In genomic region chr4:56186808-56187523, GRCh38 we compare ENCODE assay signal across 26 cellular contexts.
DNase-seq lines count a peak whose midpoint lies in the region; ATAC-seq, FAIRE-seq and TF ChIP-seq lines count a peak whose summit lies in the region.
"Had no signal": no experiment of that assay in that cellular context is flagged by ENCODE, and none has a peak within 500 bp of the region (broad histone marks: within the 10 kb centered on the region; RNA-seq: fewer than 3 reads in every experiment).

No MANE protein-coding gene starts in this region.

- no TSS peak for BruUV-seq in HepG2 (replicated peaks; lab: Mats Ljungman, UMichigan)

- no peak overlapping the region for H3K4me3 Mint-ChIP-seq in T-helper 17 cell
- H3K4me3 Mint-ChIP-seq: activated CD4-positive, alpha-beta T cell treated with anti-CD3 and anti-CD28 coated beads, Interleukin-2, amount 10 ng/mL, durations not matched to agents 24 days and 14 days; activated naive CD8-positive, alpha-beta T cell treated with anti-CD3 and anti-CD28 coated beads, Interleukin-2, amount 50 U/mL, for 24 hours; CD8-positive, alpha-beta memory T cell; central memory CD8-positive, alpha-beta T cell; naive thymus-derived CD4-positive, alpha-beta T cell; stimulated activated naive CD8-positive, alpha-beta T cell treated with anti-CD3 and anti-CD28 coated beads, Interleukin-15, amount 100 ng/mL, for 72 hours had no signal

- H3K79me2 ChIP-seq in HepG2 (ENCODE audit: insufficient read depth, low read length): no peaks in the 10 kb centered on the region

- ATAC-seq in HepG2 (no peak), right lobe of liver (no peak), T-helper 17 cell (no peak)
- ATAC-seq: activated naive CD8-positive, alpha-beta T cell treated with anti-CD3 and anti-CD28 coated beads, Interleukin-2, amount 50 U/mL, for 24 hours; gastrocnemius medialis; left lobe of liver; naive thymus-derived CD4-positive, alpha-beta T cell; Right ventricle myocardium inferior; stimulated activated naive CD8-positive, alpha-beta T cell treated with anti-CD3 and anti-CD28 coated beads, Interleukin-15, amount 100 ng/mL, for 72 hours had no signal

- intact Hi-C loops in HepG2 (cut with micrococcal nuclease; ENCODE audit: unreplicated experiment) (no loop called here), right lobe of liver (cut with DNase I) (no loop called here)

- H3K4me2 ChIP-seq in HepG2 (ENCODE audit: low read depth, low read length): no peak overlapping the region
- H3K4me2 ChIP-seq: PC-9 had no signal

- no peak overlapping the region for H2AFZ ChIP-seq in HepG2 (ENCODE audit: low read length)
- H2AFZ ChIP-seq: PC-9 had no signal

- H3K4me3 ChIP-seq in HepG2 (replicated peaks in 1 of 3; ENCODE audit: insufficient read depth in 1 of 3, low read depth in 2 of 3, low read length in 3 of 3) (no peak overlapping the region), right lobe of liver (no peak overlapping the region)
- H3K4me3 ChIP-seq: gastrocnemius medialis, PC-9 had no signal

- no peaks in the 10 kb centered on the region for H3K27me3 ChIP-seq in HepG2 (ENCODE audit: control insufficient read depth in 1 of 2, insufficient read depth in 2 of 2, low read length in 2 of 2)
- no peaks in the 10 kb centered on the region for H3K27me3 ChIP-seq in right lobe of liver
- H3K27me3 ChIP-seq: BE2C, gastrocnemius medialis had no signal

- CTCF ChIA-PET in HepG2 (lab: Yijun Ruan, JAX; ENCODE audit: low intra/inter-chr PET ratio, low total read pairs): no interaction called here

- POLR2A ChIA-PET in HepG2 (lab: Yijun Ruan, JAX): no interaction called here

- no peak overlapping the region for H3K27ac Mint-ChIP-seq in T-helper 17 cell
- H3K27ac Mint-ChIP-seq: activated CD4-positive, alpha-beta T cell treated with anti-CD3 and anti-CD28 coated beads, Interleukin-2, amount 10 ng/mL, durations not matched to agents 24 days and 14 days; activated naive CD8-positive, alpha-beta T cell treated with anti-CD3 and anti-CD28 coated beads, Interleukin-2, amount 50 U/mL, for 24 hours; CD8-positive, alpha-beta memory T cell; naive thymus-derived CD4-positive, alpha-beta T cell; stimulated activated naive CD8-positive, alpha-beta T cell treated with anti-CD3 and anti-CD28 coated beads, Interleukin-15, amount 100 ng/mL, for 72 hours had no signal

- TF ChIP-seq RAD21 in HepG2 (CRISPR knock-in tag; IDR thresholded peaks at IDR 0.05): no peak

- H3K36me3 ChIP-seq in HepG2 (replicated peaks in 1 of 2; ENCODE audit: control insufficient read depth in 1 of 2, insufficient read depth in 2 of 2, low read length in 2 of 2) (no peaks in the 10 kb centered on the region), right lobe of liver (no peaks in the 10 kb centered on the region)
- H3K36me3 ChIP-seq: gastrocnemius medialis had no signal

- no peak for TF ChIP-seq CTCF in HepG2 (CRISPR knock-in tag; IDR thresholded peaks at IDR 0.05)
- TF ChIP-seq CTCF in right lobe of liver (IDR thresholded peaks at IDR 0.05): no peak

- no peaks in the 10 kb centered on the region for H4K20me1 ChIP-seq in HepG2 (ENCODE audit: insufficient read depth, low read length)

- no peak for TF ChIP-seq EP300 in HepG2 (IDR thresholded peaks at IDR 0.05; ENCODE audit: low read depth in 2 of 2, low read length in 2 of 2)
- TF ChIP-seq EP300 in HepG2 (CRISPR knock-in tag; IDR thresholded peaks at IDR 0.05; ENCODE audit: borderline replicate concordance): no peak

- H3K27ac ChIP-seq in HepG2 (ENCODE audit: extremely low read length, insufficient read depth, low read length): no peak overlapping the region
- H3K27ac ChIP-seq in right lobe of liver: no peak overlapping the region
- H3K27ac ChIP-seq: gastrocnemius medialis, PC-9 had no signal

- DNase-seq in HepG2 (ENCODE audit: low spot score): no peak
- no peak for DNase-seq in right lobe of liver
- DNase-seq in NCI-H69 (lab: John Stamatoyannopoulos, UW): peak; percentile 19
- DNase-seq in left kidney (ENCODE audit: low read depth, low spot score): peak; percentile 84
- no peak for DNase-seq in NCI-H2081 treated with DMSO at 0.1 percent for 48 hours (lab: John Stamatoyannopoulos, UW)
- DNase-seq in T-helper 17 cell: no peak
- DNase-seq in cerebellar nuclear complex (lab: John Stamatoyannopoulos, UW): no peak
- DNase-seq: activated CD4-positive, alpha-beta T cell treated with anti-CD3 and anti-CD28 coated beads, Interleukin-2, amount 10 ng/mL, durations not matched to agents 24 days and 14 days; activated naive CD8-positive, alpha-beta T cell treated with anti-CD3 and anti-CD28 coated beads, Interleukin-2, amount 50 U/mL, for 24 hours; activated T-cell treated with anti-CD3 and anti-CD28 coated beads, Interleukin-2, amount 50 U/mL, for 1 hour; BE2C; CD8-positive, alpha-beta memory T cell; DMS53; gastrocnemius medialis; hippocampal formation; naive thymus-derived CD4-positive, alpha-beta T cell; NCI-H1930; NK-92 treated with Interleukin-12 subunit alpha and Interleukin-12 subunit beta, amount 100 ng/mL, for 24 hours; PC-9; stimulated activated CD8-positive, alpha-beta memory T cell treated with anti-CD3 and anti-CD28 coated beads, Interleukin-4, amount 100 ng/mL, for 48 hours; stimulated activated naive CD8-positive, alpha-beta T cell treated with anti-CD3 and anti-CD28 coated beads, Interleukin-15, amount 100 ng/mL, for 72 hours; T-helper 9 cell; WERI-Rb-1 had no signal

- peaks cover 23% of the 10 kb centered on the region for H3K27me3 Mint-ChIP-seq in T-helper 17 cell
- H3K27me3 Mint-ChIP-seq: activated CD4-positive, alpha-beta T cell treated with anti-CD3 and anti-CD28 coated beads, Interleukin-2, amount 10 ng/mL, durations not matched to agents 24 days and 14 days had no signal

- no peak for FAIRE-seq in HepG2 (lab: Jason Lieb, UNC)

- 90% methylated on average over 9 of the region's 9 CpGs for WGBS in HepG2 (ENCODE audit: low lambda C conversion rate)
- 50% methylated on average over 8 of the region's 9 CpGs for WGBS in right lobe of liver (ENCODE audit: insufficient coverage, low coverage, low lambda C conversion rate, missing lambda C conversion rate)

- peaks cover 4% of the 10 kb centered on the region for H3K4me1 Mint-ChIP-seq in T-helper 17 cell
- H3K4me1 Mint-ChIP-seq: CD8-positive, alpha-beta memory T cell; central memory CD8-positive, alpha-beta T cell had no signal

- H3K4me1 ChIP-seq in HepG2 (ENCODE audit: insufficient read depth, low read length) (peaks cover 11% of the 10 kb centered on the region), right lobe of liver (no peaks in the 10 kb centered on the region)
- H3K4me1 ChIP-seq: gastrocnemius medialis had no signal

- no peak overlapping the region for H3K9ac ChIP-seq in HepG2 (ENCODE audit: insufficient read depth, low read depth, low read length)

- H3K36me3 Mint-ChIP-seq in T-helper 17 cell (ENCODE audit: low read depth): peaks cover 2% of the 10 kb centered on the region

- in situ Hi-C loops in HepG2 (cut with HindIII; ENCODE audit: extremely low pct_ligation_motif_present, low pct_unique_long_range_greater_than_20kb): no loop called here

- H3K9me3 ChIP-seq in HepG2 (ENCODE audit: low read length): no peaks in the 10 kb centered on the region
- H3K9me3 ChIP-seq in right lobe of liver: no peaks in the 10 kb centered on the region
- H3K9me3 ChIP-seq in T-helper 17 cell (ENCODE audit: control insufficient read depth, low read length, poor library complexity, severe bottlenecking): no peaks in the 10 kb centered on the region
- H3K9me3 ChIP-seq: BE2C, gastrocnemius medialis had no signal

- TF ChIP-seq POLR2A in HepG2 (IDR thresholded peaks at IDR 0.05; ENCODE audit: insufficient read depth in 1 of 2, low read depth in 2 of 2, low read length in 2 of 2): no peak
- no peak for TF ChIP-seq POLR2A in right lobe of liver (IDR thresholded peaks at IDR 0.05)

TF ChIP-seq in HepG2, 621 proteins besides CTCF, POLR2A, EP300 and RAD21 (continues in another document):
- TF ChIP-seq ARID5B (CRISPR knock-in tag; IDR thresholded peaks at IDR 0.05) (no peak), MYC (CRISPR knock-in tag; IDR thresholded peaks at IDR 0.05; ENCODE audit: borderline replicate concordance) (no peak), NR3C1 (CRISPR knock-in tag; IDR thresholded peaks at IDR 0.05) (no peak), MATR3 (CRISPR knock-in tag; IDR thresholded peaks at IDR 0.05) (no peak), ZNF121 (CRISPR knock-in tag; IDR thresholded peaks at IDR 0.05) (0 out of 2 replicates have a peak, but pooled peaks have one; percentile 11), ZNF777 (CRISPR knock-in tag; IDR thresholded peaks at IDR 0.05) (no peak)

Comparison
In these comparisons a context has a peak if more than half of its experiments do, and no peak if none do; other contexts are left out.
1. DNase-seq: peak in NCI-H69 (single experiment) and left kidney (single experiment); none in HepG2 (single experiment), right lobe of liver (0 of 3), NCI-H2081 treated with DMSO at 0.1 percent for 48 hours (single experiment), T-helper 17 cell (0 of 3) and cerebellar nuclear complex (0 of 2).